ENCODE assay signal across 7 cellular contexts in the genomic region with DNA sequence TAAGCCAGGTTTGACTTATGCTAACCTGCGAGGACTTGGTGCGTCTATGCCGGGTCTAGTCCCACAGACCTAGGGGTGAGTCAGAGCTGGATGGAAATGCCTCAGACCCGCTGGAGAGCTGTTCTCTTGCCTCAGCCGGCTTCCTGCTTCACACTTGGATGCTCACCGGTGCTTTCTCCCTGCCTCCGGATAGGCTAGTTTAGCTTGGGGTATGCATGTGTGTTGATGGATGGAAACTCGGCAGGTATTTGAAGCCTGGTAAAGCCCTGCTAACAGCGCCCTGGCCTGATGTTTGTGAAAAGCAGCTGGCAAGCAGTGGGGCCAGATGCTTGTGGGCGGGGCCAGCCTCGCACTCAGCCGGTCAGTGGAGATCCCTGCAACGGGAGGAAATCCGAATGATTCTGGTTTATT. TPM values are rescaled to one million over a fixed set of nuclear protein-coding genes. Genes with fewer than 3 reads are reported as not detected.
DNase-seq lines count a peak whose midpoint lies in the region; ATAC-seq, FAIRE-seq and TF ChIP-seq lines count a peak whose summit lies in the region.

No MANE protein-coding gene starts in this region.

- H3K9me3 ChIP-seq in breast epithelium (no peaks in the 10 kb centered on the region), kidney (ENCODE audit: control insufficient read depth in 1 of 2, low read length in 2 of 2) (no peaks in the 10 kb centered on the region)

- no peak overlapping the region for H3K4me3 Mint-ChIP-seq in stimulated activated naive B cell treated with anti-CD40 and anti-IgM and Interleukin-4, amounts not matched to agents 10 μg/mL and 1 μg/mL and 100 μg/mL, for 72 hours

- intact Hi-C loops in breast epithelium (cut with DNase I; ENCODE audit: low total_unique reads) = no loop called here
- intact Hi-C loops in kidney (cut with DNase I) = no loop called here

- H3K27ac ChIP-seq in breast epithelium = peak overlapping the region; percentile 85 to 87
- H3K27ac ChIP-seq in kidney (ENCODE audit: low read depth in 2 of 2, low read length in 2 of 2) = peak overlapping the region; percentile 78 to 79

- peak; percentile 83 for ATAC-seq in GM18502 (IDR thresholded peaks at IDR 0.05; ENCODE audit: poor library complexity, unreplicated experiment)
- peak; percentile 85 to 90 for ATAC-seq in stimulated activated naive B cell treated with anti-CD40 and anti-IgM and Interleukin-4, amounts not matched to agents 10 μg/mL and 1 μg/mL and 100 μg/mL, for 72 hours (replicated peaks)
- no peak for ATAC-seq in HG02798 (IDR thresholded peaks at IDR 0.05; ENCODE audit: poor library complexity, unreplicated experiment)
- ATAC-seq in GM21723 (IDR thresholded peaks at IDR 0.05; ENCODE audit: unreplicated experiment) = no peak

- no peak for FAIRE-seq in kidney (lab: Jason Lieb, UNC)

- no peak for TF ChIP-seq CTCF in breast epithelium (IDR thresholded peaks at IDR 0.05)
- no peak for TF ChIP-seq CTCF in kidney (IDR thresholded peaks at IDR 0.05; ENCODE audit: borderline replicate concordance, extremely low read depth, insufficient read depth)

- peak overlapping the region; percentile 75 for H3K27ac Mint-ChIP-seq in stimulated activated naive B cell treated with anti-CD40 and anti-IgM and Interleukin-4, amounts not matched to agents 10 μg/mL and 1 μg/mL and 100 μg/mL, for 72 hours

- no peaks in the 10 kb centered on the region for H3K27me3 Mint-ChIP-seq in stimulated activated naive B cell treated with anti-CD40 and anti-IgM and Interleukin-4, amounts not matched to agents 10 μg/mL and 1 μg/mL and 100 μg/mL, for 72 hours

- TF ChIP-seq POLR2A in breast epithelium (IDR thresholded peaks at IDR 0.05) = no peak

- peaks cover 45 to 75% of the 10 kb centered on the region in 2 donors for H3K4me1 Mint-ChIP-seq in stimulated activated naive B cell treated with anti-CD40 and anti-IgM and Interleukin-4, amounts not matched to agents 10 μg/mL and 1 μg/mL and 100 μg/mL, for 72 hours

- peaks cover 25 to 47% of the 10 kb centered on the region in 2 donors for H3K36me3 Mint-ChIP-seq in stimulated activated naive B cell treated with anti-CD40 and anti-IgM and Interleukin-4, amounts not matched to agents 10 μg/mL and 1 μg/mL and 100 μg/mL, for 72 hours

- H3K36me3 ChIP-seq in breast epithelium (no peaks in the 10 kb centered on the region), kidney (ENCODE audit: control insufficient read depth in 1 of 2, insufficient read depth in 2 of 2, low read length in 2 of 2) (no peaks in the 10 kb centered on the region)

- peaks cover 12 to 50% of the 10 kb centered on the region in 2 donors for H3K4me1 ChIP-seq in breast epithelium
- H3K4me1 ChIP-seq in kidney (ENCODE audit: control insufficient read depth in 1 of 2, insufficient read depth in 1 of 2, low read depth in 1 of 2, low read length in 2 of 2) = peaks cover 39 to 54% of the 10 kb centered on the region in 2 donors

- DNase-seq in NCI-H2196 (lab: John Stamatoyannopoulos, UW; ENCODE audit: unreplicated experiment) (peak; percentile 66), breast epithelium (ENCODE audit: low spot score in 2 of 2) (peak; percentile 60 to 72), kidney (peak; percentile 93)
- DNase-seq in stimulated activated naive B cell treated with anti-CD40 and anti-IgM and Interleukin-4, amounts not matched to agents 10 μg/mL and 1 μg/mL and 100 μg/mL, for 72 hours = peak; percentile 35

- H3K27me3 ChIP-seq in breast epithelium = no peaks in the 10 kb centered on the region

- no peaks in the 10 kb centered on the region for H3K9me3 Mint-ChIP-seq in stimulated activated naive B cell treated with anti-CD40 and anti-IgM and Interleukin-4, amounts not matched to agents 10 μg/mL and 1 μg/mL and 100 μg/mL, for 72 hours

- peak overlapping the region in 1 of 2 donors; percentile 35 for H3K9ac ChIP-seq in kidney (ENCODE audit: low read length in 2 of 2)

- H3K4me3 ChIP-seq in breast epithelium (peak overlapping the region in 2 of 3 donors; percentile 2 to 47), kidney (ENCODE audit: low read length in 2 of 2) (peak overlapping the region in 1 of 2 donors; percentile 5)

RNA-seq across cellular contexts. Expression of gene PRRC2B, which starts 29.3 kb away (rescaled TPM):
- total RNA-seq in breast epithelium (100 to 1,000 TPM in 2 of 3 donors, 10 to 100 TPM in 1; 95.9 to 143 (median 102) TPM), kidney (227 TPM)
- 37.4 TPM for polyA plus RNA-seq in kidney (ENCODE audit: insufficient read depth, low read depth, low replicate concordance)

Comparison
In these comparisons a context has a peak if more than half of its experiments do, and no peak if none do; other contexts are left out.
1. ATAC-seq: peak in GM18502 (single experiment) and stimulated activated naive B cell treated with anti-CD40 and anti-IgM and Interleukin-4, amounts not matched to agents 10 μg/mL and 1 μg/mL and 100 μg/mL, for 72 hours (2 of 2); none in HG02798 (single experiment) and GM21723 (single experiment).
2. DNase-seq: peak in every context shown above with its lines; median percentile 93 in kidney; 66 in NCI-H2196; 66 in breast epithelium; 35 in stimulated activated naive B cell treated with anti-CD40 and anti-IgM and Interleukin-4, amounts not matched to agents 10 μg/mL and 1 μg/mL and 100 μg/mL, for 72 hours.